Comparison of ENCODE assay signal across 8 cellular contexts in the genomic region with DNA sequence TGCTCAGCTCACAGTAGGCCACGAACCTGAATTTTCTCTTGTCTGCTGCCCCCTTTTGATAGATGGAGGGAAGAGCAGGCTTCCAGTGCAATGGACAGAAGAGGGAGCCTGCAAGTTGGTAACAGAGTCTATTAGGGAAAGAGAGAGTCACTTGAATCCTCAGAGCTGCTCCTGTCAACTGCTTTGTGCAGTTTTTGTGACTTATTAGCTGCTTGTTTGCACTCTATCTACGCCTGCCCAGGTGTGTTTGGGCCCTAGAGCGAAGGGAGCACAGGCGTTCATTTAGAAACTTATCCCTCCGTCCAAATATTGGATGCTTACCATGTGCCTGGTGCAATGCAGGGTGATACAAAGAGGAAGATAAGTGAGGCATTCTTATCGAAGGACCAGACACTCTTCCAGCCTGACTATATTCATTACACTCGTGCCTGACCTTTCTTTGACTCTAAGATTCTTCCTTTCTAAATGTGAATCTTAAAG. TPM values are rescaled to one million over a fixed set of nuclear protein-coding genes. Genes with fewer than 3 reads are reported as not detected.
DNase-seq lines count a peak whose midpoint lies in the region; ATAC-seq and TF ChIP-seq lines count a peak whose summit lies in the region.

No MANE protein-coding gene starts in this region.

- peaks cover 2% of the 10 kb centered on the region for H3K4me1 Mint-ChIP-seq in activated T-cell treated with anti-CD3 and anti-CD28 coated beads, Interleukin-2, amount 50 U/mL, for 24 hours (ENCODE audit: low read depth)

- H3K36me3 ChIP-seq in DOHH2 (ENCODE audit: control insufficient read depth, low read length) (no peaks in the 10 kb centered on the region), neuron (ENCODE audit: insufficient read depth, low read length) (no peaks in the 10 kb centered on the region), transverse colon (no peaks in the 10 kb centered on the region)

- H3K27me3 ChIP-seq in DOHH2 (ENCODE audit: control insufficient read depth, low read length) (no peaks in the 10 kb centered on the region), neuron (ENCODE audit: insufficient read depth, low read length) (no peaks in the 10 kb centered on the region), transverse colon (no peaks in the 10 kb centered on the region)

- no peaks in the 10 kb centered on the region for H3K79me2 ChIP-seq in DOHH2 (ENCODE audit: control insufficient read depth, low read length)

- no peak overlapping the region for H3K4me2 ChIP-seq in DOHH2 (ENCODE audit: low read length)

- H3K4me3 Mint-ChIP-seq in activated T-cell treated with anti-CD3 and anti-CD28 coated beads, Interleukin-2, amount 50 U/mL, for 24 hours, result no peak overlapping the region

- WGBS in transverse colon (ENCODE audit: low coverage in 1 of 2), 2 donors, result 0 to 31% methylated on average over 1 to 7 of the region's 7 CpGs

- H3K4me1 ChIP-seq in DOHH2 (ENCODE audit: control insufficient read depth, low read length), result no peaks in the 10 kb centered on the region
- H3K4me1 ChIP-seq in neuron (ENCODE audit: insufficient read depth, low read length), result peaks cover 26% of the 10 kb centered on the region
- peaks cover 0 to 7% (median 2%) of the 10 kb centered on the region in 4 donors for H3K4me1 ChIP-seq in transverse colon

- peak; percentile 88 for DNase-seq in KBM-7
- peak; percentile 35 for DNase-seq in OCI-M2 (lab: John Stamatoyannopoulos, UW; ENCODE audit: unreplicated experiment)
- peak; percentile 58 for DNase-seq in activated T-cell treated with anti-CD3 and anti-CD28 coated beads, Interleukin-2, amount 50 U/mL, for 24 hours
- DNase-seq in fibroblast of mammary gland (ENCODE audit: low read depth), result peak; percentile 80
- DNase-seq in transverse colon, result peak; percentile 71

- H3K27me3 Mint-ChIP-seq in activated T-cell treated with anti-CD3 and anti-CD28 coated beads, Interleukin-2, amount 50 U/mL, for 24 hours, result no peaks in the 10 kb centered on the region

- in situ Hi-C loops in KBM-7 (cut with MboI; ENCODE audit: low pct_unique_long_range_greater_than_20kb, low sequenced_read_pairs) (no loop called here), transverse colon (cut with MboI; ENCODE audit: low pct_ligation_motif_present in 1 of 4, low pct_unique_long_range_greater_than_20kb in 1 of 4, low sequenced_read_pairs in 3 of 4) (loop anchor here (10.0 to 25.0 kb wide), 4 partner anchors 89 to 502 kb away; no protein-coding TSS in a partner anchor)

- no peak overlapping the region for H3K27ac Mint-ChIP-seq in activated T-cell treated with anti-CD3 and anti-CD28 coated beads, Interleukin-2, amount 50 U/mL, for 24 hours

- H3K27ac ChIP-seq in DOHH2 (ENCODE audit: low read depth, low read length) (no peak overlapping the region), transverse colon (no peak overlapping the region)

- TF ChIP-seq POLR2A in transverse colon (IDR thresholded peaks at IDR 0.05), result no peak

- no peaks in the 10 kb centered on the region for H4K20me1 ChIP-seq in DOHH2 (ENCODE audit: control insufficient read depth, insufficient read depth, low read depth, low read length)

- H2AFZ ChIP-seq in neuron (ENCODE audit: low read depth, low read length), result peak overlapping the region; percentile 52

- TF ChIP-seq EP300 in transverse colon (IDR thresholded peaks at IDR 0.05; ENCODE audit: low read depth), result no peak

- intact Hi-C loops in transverse colon (cut with DNase I; ENCODE audit: low total_unique reads), result loop anchor here (5.0 to 10.0 kb wide), 2 partner anchors 92 to 139 kb away; no protein-coding TSS in a partner anchor

- H3K4me3 ChIP-seq in DOHH2 (ENCODE audit: low read length), result no peak overlapping the region
- H3K4me3 ChIP-seq in fibroblast of mammary gland (ENCODE audit: control insufficient read depth, low read depth, low read length), result no peak overlapping the region
- H3K4me3 ChIP-seq in neuron (ENCODE audit: low read length), result no peak overlapping the region
- no peak overlapping the region for H3K4me3 ChIP-seq in transverse colon

- no peaks in the 10 kb centered on the region for H3K9me2 ChIP-seq in DOHH2 (replicated peaks; ENCODE audit: control insufficient read depth, low read length)

- no peaks in the 10 kb centered on the region for H3F3A ChIP-seq in DOHH2 (ENCODE audit: control insufficient read depth, insufficient read depth)

- H3K9me3 ChIP-seq in DOHH2 (ENCODE audit: control insufficient read depth, insufficient read depth, low read length), result no peaks in the 10 kb centered on the region
- no peaks in the 10 kb centered on the region for H3K9me3 ChIP-seq in neuron (ENCODE audit: low read length)
- no peaks in the 10 kb centered on the region for H3K9me3 ChIP-seq in transverse colon

- TF ChIP-seq CTCF in DOHH2 (IDR thresholded peaks at IDR 0.05; ENCODE audit: low read depth, low read length, poor library complexity, severe bottlenecking) (peak; percentile 91), fibroblast of mammary gland (conservative IDR thresholded peaks at IDR 0.05; ENCODE audit: control insufficient read depth, insufficient read depth, low read depth, low read length) (peak; percentile 97), transverse colon (IDR thresholded peaks at IDR 0.05) (peak; percentile 71 to 82 (median 80))

- no peaks in the 10 kb centered on the region for H3K9me3 Mint-ChIP-seq in activated T-cell treated with anti-CD3 and anti-CD28 coated beads, Interleukin-2, amount 50 U/mL, for 24 hours

- H3K36me3 Mint-ChIP-seq in activated T-cell treated with anti-CD3 and anti-CD28 coated beads, Interleukin-2, amount 50 U/mL, for 24 hours (ENCODE audit: low read depth), result no peaks in the 10 kb centered on the region

- peak; percentile 86 for ATAC-seq in GM21576 (IDR thresholded peaks at IDR 0.05; ENCODE audit: unreplicated experiment)

RNA-seq across cellular contexts. Expression of a gene that starts 11.6 kb away (rescaled TPM):
- 1 to 10 TPM in 2 of 4 donors, under 1 TPM in 2; 0.20 to 1.4 (median 0.99) TPM for total RNA-seq in transverse colon

Comparison
In these comparisons a context has a peak if more than half of its experiments do, and no peak if none do; other contexts are left out.
1. DNase-seq: peak in every context shown above with its lines; median percentile 88 in KBM-7; 80 in fibroblast of mammary gland; 71 in transverse colon; 58 in activated T-cell treated with anti-CD3 and anti-CD28 coated beads, Interleukin-2, amount 50 U/mL, for 24 hours; 35 in OCI-M2.